In genomic region chr17:27539794-27540193, GRCh38 we compare ENCODE assay signal across 15 cellular contexts.
DNase-seq lines count a peak whose midpoint lies in the region; ATAC-seq and TF ChIP-seq lines count a peak whose summit lies in the region.
"Had no signal": no experiment of that assay in that cellular context is flagged by ENCODE, and none has a peak within 500 bp of the region (broad histone marks: within the 10 kb centered on the region; RNA-seq: fewer than 3 reads in every experiment).

No MANE protein-coding gene starts in this region.

- no peak overlapping the region for H3K9ac ChIP-seq in smooth muscle cell (ENCODE audit: low read depth)
- H3K9ac ChIP-seq: SK-N-SH had no signal

- peaks cover 15 to 35% of the 10 kb centered on the region in 2 donors for H3K4me1 ChIP-seq in adrenal gland (replicated peaks in 1 of 2)
- H3K4me1 ChIP-seq in smooth muscle cell (ENCODE audit: low read depth) = peaks cover 38% of the 10 kb centered on the region

- POLR2A ChIA-PET in AG04450 (lab: Yijun Ruan, JAX) = interaction anchor here (1.0 to 1.8 kb wide), 7 partner anchors 11 to 104 kb away, joined by 3 to 14 read pairs (median 4); partner anchors contain the start of gene KSR1

- CTCF ChIA-PET in AG04450 (lab: Charles Lee) = interaction anchor here (0.5 to 1.9 kb wide), 4 partner anchors 37 to 302 kb away, joined by 3 to 7 read pairs (median 4); no protein-coding TSS in a partner anchor

- H3K27ac ChIP-seq in AG04450 (ENCODE audit: low read depth, low read length) (peak overlapping the region; percentile 92), adrenal gland (peak overlapping the region in 4 of 5 donors; percentile 71 to 94 (median 82)), smooth muscle cell (ENCODE audit: low read depth) (peak overlapping the region; percentile 94)
- H3K27ac ChIP-seq: testis had no signal

- peaks cover 48% of the 10 kb centered on the region for H3F3A ChIP-seq in smooth muscle cell (ENCODE audit: low read depth)

- no peak for TF ChIP-seq CTCF in AG04450 (IDR thresholded peaks at IDR 0.05; ENCODE audit: low read depth, low read length)
- no peak for TF ChIP-seq CTCF in adrenal gland (IDR thresholded peaks at IDR 0.05)
- no peak for TF ChIP-seq CTCF in fibroblast of villous mesenchyme (IDR thresholded peaks at IDR 0.05; ENCODE audit: insufficient read depth, low read depth, low read length)
- no peak for TF ChIP-seq CTCF in smooth muscle cell (IDR thresholded peaks at IDR 0.05; ENCODE audit: borderline replicate concordance, insufficient read depth, poor library complexity, severe bottlenecking)

- no peak overlapping the region for H3K4me3 ChIP-seq in AG04450 (ENCODE audit: low read depth, low read length)
- no peak overlapping the region for H3K4me3 ChIP-seq in adrenal gland
- peak overlapping the region; percentile 2 for H3K4me3 ChIP-seq in fibroblast of villous mesenchyme (ENCODE audit: low read depth, low read length)
- H3K4me3 ChIP-seq in smooth muscle cell = no peak overlapping the region
- H3K4me3 ChIP-seq: ovary, testis had no signal

- H3K9me3 ChIP-seq in AG04450 (ENCODE audit: control insufficient read depth, insufficient read depth, low read length) (no peaks in the 10 kb centered on the region), adrenal gland (replicated peaks in 1 of 3) (no peaks in the 10 kb centered on the region), smooth muscle cell (replicated peaks; ENCODE audit: low read depth) (no peaks in the 10 kb centered on the region)
- H3K9me3 ChIP-seq: ovary, SK-N-SH, testis had no signal

- intact Hi-C loops in adrenal gland (cut with DNase I) = no loop called here
- intact Hi-C loops in left cardiac atrium (cut with DNase I) = no loop called here

- ATAC-seq in GM18909 (IDR thresholded peaks at IDR 0.05; ENCODE audit: poor library complexity, unreplicated experiment) (no peak), left cardiac atrium (no peak)

- H3K27me3 ChIP-seq in AG04450 (ENCODE audit: control insufficient read depth, insufficient read depth, low read length) (no peaks in the 10 kb centered on the region), adrenal gland (no peaks in the 10 kb centered on the region), smooth muscle cell (ENCODE audit: low read depth) (no peaks in the 10 kb centered on the region)
- H3K27me3 ChIP-seq: ovary, testis had no signal

- H3K4me2 ChIP-seq in smooth muscle cell = peak overlapping the region; percentile 77
- H3K4me2 ChIP-seq: SK-N-SH had no signal

- no peak for TF ChIP-seq POLR2A in adrenal gland (IDR thresholded peaks at IDR 0.05)

- 81 to 93% (median 89%) methylated on average over 2 of the region's 2 CpGs for WGBS in adrenal gland, 4 donors
- WGBS in smooth muscle cell (ENCODE audit: low lambda C conversion rate) = 69% methylated on average over 2 of the region's 2 CpGs

- peaks cover 84% of the 10 kb centered on the region for H3K79me2 ChIP-seq in smooth muscle cell (ENCODE audit: low read depth)

- H4K20me1 ChIP-seq in smooth muscle cell (ENCODE audit: low read depth) = peaks cover 71% of the 10 kb centered on the region

- H2AFZ ChIP-seq in smooth muscle cell (ENCODE audit: low read depth) = no peak overlapping the region

- DNase-seq in AG04450 (ENCODE audit: low read depth, low spot score) (no peak), adrenal gland (no peak), fibroblast of villous mesenchyme (ENCODE audit: low read depth) (no peak), smooth muscle cell (lab: John Stamatoyannopoulos, UW; ENCODE audit: unreplicated experiment) (no peak), NOMO-1 treated with dmso at 0.1 percent for 144 hours (lab: John Stamatoyannopoulos, UW; ENCODE audit: unreplicated experiment) (no peak), left cardiac atrium (no peak)
- DNase-seq in activated CD4-positive, alpha-beta T cell treated with anti-CD3 and anti-CD28 coated beads for 1 hour = no peak
- DNase-seq: activated CD4-positive, alpha-beta T cell treated with anti-CD3 and anti-CD28 coated beads, Interleukin-2, amount 50 U/mL, for 48 hours; effector CD8-positive, alpha-beta T cell; foreskin melanocyte; NCI-H1694; SK-N-SH had no signal

- H3K36me3 ChIP-seq in adrenal gland (replicated peaks in 1 of 2) (no peaks in the 10 kb centered on the region), smooth muscle cell (ENCODE audit: low read depth) (no peaks in the 10 kb centered on the region)
- H3K36me3 ChIP-seq: ovary had no signal
